In the genomic region with DNA sequence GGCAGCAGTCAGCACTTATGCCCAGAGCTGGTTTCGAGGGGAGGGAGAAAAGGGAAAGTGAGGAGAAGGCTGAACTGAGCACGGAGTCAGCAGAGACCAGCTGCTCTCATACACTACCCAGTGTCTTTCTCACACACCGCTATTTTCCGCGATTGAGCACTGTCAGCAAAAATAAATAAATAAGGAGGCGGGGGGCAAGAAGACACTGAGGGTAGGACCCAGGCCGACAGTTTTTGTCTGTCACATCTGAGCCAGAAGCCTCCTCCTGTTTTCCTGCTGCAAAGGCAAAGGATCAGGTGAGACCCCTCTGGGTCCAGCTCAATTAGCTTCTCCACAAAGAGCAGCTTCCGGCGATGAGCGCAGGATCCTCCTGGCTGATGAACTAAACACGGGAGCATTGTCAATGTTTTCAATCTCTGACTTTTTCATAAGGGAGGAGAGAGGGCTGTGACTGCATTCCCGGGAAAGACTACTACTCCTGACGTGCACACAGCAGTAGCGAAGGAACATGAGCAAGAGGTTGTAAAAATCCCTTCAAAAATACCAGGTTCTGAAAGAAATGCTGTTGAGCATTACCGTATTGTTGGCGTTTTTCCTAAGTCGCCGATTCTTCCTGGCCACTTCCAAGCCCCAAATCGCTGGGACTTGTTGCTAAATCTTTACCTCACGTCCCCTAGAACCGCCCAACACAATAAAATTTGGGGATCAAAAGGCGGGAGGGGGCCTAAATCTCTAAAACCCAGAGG, we compare ENCODE assay signal across 1 cellular context.
TF ChIP-seq lines count a peak whose summit lies in the region.

No MANE protein-coding gene starts in this region.

TF ChIP-seq in SK-N-SH, 30 proteins besides CTCF, POLR2A, EP300 and RAD21:
- TF ChIP-seq REST (IDR thresholded peaks at IDR 0.05; ENCODE audit: low read depth, low read length) (no peak), MEF2A (IDR thresholded peaks at IDR 0.05; ENCODE audit: borderline replicate concordance, low read depth) (no peak), SIN3A (IDR thresholded peaks at IDR 0.05; ENCODE audit: borderline replicate concordance, low read depth, low read length) (no peak), TAF1 (IDR thresholded peaks at IDR 0.05; ENCODE audit: borderline replicate concordance, low read depth, low read length) (no peak), FOXJ3 (CRISPR knock-in tag; IDR thresholded peaks at IDR 0.05) (no peak), RCOR1 (IDR thresholded peaks at IDR 0.05; ENCODE audit: low read length) (no peak), NRF1 (IDR thresholded peaks at IDR 0.05; ENCODE audit: low read depth, low read length) (no peak), YY1 (IDR thresholded peaks at IDR 0.05; ENCODE audit: low read depth) (no peak), POLR2AphosphoS5 (IDR thresholded peaks at IDR 0.05; ENCODE audit: low read depth, low read length) (no peak), TCF12 (IDR thresholded peaks at IDR 0.05) (no peak)
- TF ChIP-seq, protein P1, sequence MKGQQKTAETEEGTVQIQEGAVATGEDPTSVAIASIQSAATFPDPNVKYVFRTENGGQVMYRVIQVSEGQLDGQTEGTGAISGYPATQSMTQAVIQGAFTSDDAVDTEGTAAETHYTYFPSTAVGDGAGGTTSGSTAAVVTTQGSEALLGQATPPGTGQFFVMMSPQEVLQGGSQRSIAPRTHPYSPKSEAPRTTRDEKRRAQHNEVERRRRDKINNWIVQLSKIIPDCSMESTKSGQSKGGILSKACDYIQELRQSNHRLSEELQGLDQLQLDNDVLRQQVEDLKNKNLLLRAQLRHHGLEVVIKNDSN (IDR thresholded peaks at IDR 0.05; ENCODE audit: borderline replicate concordance, low read depth) = no peak
- TF ChIP-seq, protein P2, sequence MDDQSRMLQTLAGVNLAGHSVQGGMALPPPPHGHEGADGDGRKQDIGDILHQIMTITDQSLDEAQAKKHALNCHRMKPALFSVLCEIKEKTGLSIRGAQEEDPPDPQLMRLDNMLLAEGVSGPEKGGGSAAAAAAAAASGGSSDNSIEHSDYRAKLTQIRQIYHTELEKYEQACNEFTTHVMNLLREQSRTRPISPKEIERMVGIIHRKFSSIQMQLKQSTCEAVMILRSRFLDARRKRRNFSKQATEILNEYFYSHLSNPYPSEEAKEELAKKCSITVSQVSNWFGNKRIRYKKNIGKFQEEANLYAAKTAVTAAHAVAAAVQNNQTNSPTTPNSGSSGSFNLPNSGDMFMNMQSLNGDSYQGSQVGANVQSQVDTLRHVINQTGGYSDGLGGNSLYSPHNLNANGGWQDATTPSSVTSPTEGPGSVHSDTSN (IDR thresholded peaks at IDR 0.05) = no peak
- TF ChIP-seq, protein P3, sequence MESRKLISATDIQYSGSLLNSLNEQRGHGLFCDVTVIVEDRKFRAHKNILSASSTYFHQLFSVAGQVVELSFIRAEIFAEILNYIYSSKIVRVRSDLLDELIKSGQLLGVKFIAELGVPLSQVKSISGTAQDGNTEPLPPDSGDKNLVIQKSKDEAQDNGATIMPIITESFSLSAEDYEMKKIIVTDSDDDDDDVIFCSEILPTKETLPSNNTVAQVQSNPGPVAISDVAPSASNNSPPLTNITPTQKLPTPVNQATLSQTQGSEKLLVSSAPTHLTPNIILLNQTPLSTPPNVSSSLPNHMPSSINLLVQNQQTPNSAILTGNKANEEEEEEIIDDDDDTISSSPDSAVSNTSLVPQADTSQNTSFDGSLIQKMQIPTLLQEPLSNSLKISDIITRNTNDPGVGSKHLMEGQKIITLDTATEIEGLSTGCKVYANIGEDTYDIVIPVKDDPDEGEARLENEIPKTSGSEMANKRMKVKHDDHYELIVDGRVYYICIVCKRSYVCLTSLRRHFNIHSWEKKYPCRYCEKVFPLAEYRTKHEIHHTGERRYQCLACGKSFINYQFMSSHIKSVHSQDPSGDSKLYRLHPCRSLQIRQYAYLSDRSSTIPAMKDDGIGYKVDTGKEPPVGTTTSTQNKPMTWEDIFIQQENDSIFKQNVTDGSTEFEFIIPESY (IDR thresholded peaks at IDR 0.05; ENCODE audit: borderline replicate concordance, low read depth) = no peak
